8 cellular contexts compared by ENCODE assay signal in the genomic region with DNA sequence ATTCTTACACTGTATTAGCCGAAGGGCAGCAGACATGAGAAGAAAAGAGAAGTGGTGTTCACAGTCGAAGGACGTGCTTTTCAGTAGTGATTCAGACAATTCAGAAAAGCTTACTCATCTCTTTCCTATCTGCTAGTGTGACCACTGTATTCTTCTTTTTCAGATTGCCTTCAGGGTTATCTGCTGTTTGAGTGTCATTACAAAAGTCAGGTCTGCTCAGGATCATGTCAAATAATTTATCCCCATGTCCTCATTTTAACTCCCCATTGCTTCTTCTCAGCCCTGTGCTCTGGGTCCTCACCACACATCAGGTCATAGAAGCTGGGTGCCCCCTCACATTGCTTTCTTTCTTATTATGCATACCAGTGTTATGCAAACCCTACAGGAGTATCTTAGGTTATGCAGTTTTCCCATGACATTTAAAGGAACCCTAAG.
DNase-seq lines count a peak whose midpoint lies in the region; ATAC-seq and TF ChIP-seq lines count a peak whose summit lies in the region.

No MANE protein-coding gene starts in this region.

- no peak overlapping the region for H3K9ac ChIP-seq in endodermal cell (ENCODE audit: extremely low read depth, low read length, poor library complexity, severe bottlenecking)

- peak overlapping the region; percentile 57 for H3K27ac Mint-ChIP-seq in endodermal cell
- H3K27ac Mint-ChIP-seq in naive thymus-derived CD8-positive, alpha-beta T cell: no peak overlapping the region

- no peak for TF ChIP-seq CTCF in endodermal cell (conservative IDR thresholded peaks at IDR 0.05)

- whole genome bisulfite sequencing in endodermal cell (ENCODE audit: insufficient coverage in 1 of 2, insufficient read length in 1 of 2), 2 experiments: 56 to 64% methylated on average over 3 of the region's 3 CpGs

- H3K4me1 ChIP-seq in endodermal cell (ENCODE audit: control insufficient read depth, insufficient read depth, low read length): peaks cover 6% of the 10 kb centered on the region

- no peaks in the 10 kb centered on the region for H3K36me3 ChIP-seq in endodermal cell (ENCODE audit: control insufficient read depth, insufficient read depth, low read length)
- H3K36me3 ChIP-seq in MG63: no peaks in the 10 kb centered on the region

- peaks cover 42% of the 10 kb centered on the region for H3K4me1 Mint-ChIP-seq in endodermal cell
- no peaks in the 10 kb centered on the region for H3K4me1 Mint-ChIP-seq in naive thymus-derived CD8-positive, alpha-beta T cell

- H3K4me3 Mint-ChIP-seq in endodermal cell: peak overlapping the region; percentile 3
- H3K4me3 Mint-ChIP-seq in naive thymus-derived CD8-positive, alpha-beta T cell: no peak overlapping the region

- peak; percentile 88 for ATAC-seq in GM21390 (IDR thresholded peaks at IDR 0.05; ENCODE audit: unreplicated experiment)
- ATAC-seq in HG03469 (IDR thresholded peaks at IDR 0.05; ENCODE audit: unreplicated experiment): peak; percentile 87
- no peak for ATAC-seq in naive thymus-derived CD8-positive, alpha-beta T cell

- H3K4me3 ChIP-seq in endodermal cell (ENCODE audit: low read length): no peak overlapping the region
- no peak overlapping the region for H3K4me3 ChIP-seq in MG63

- no peaks in the 10 kb centered on the region for H3K9me3 ChIP-seq in endodermal cell (ENCODE audit: control insufficient read depth, low read length)
- no peaks in the 10 kb centered on the region for H3K9me3 ChIP-seq in MG63

- DNase-seq in COLO829 (ENCODE audit: low spot score) (peak; percentile 13), endodermal cell (peak; percentile 49), AG20443 (ENCODE audit: low spot score) (no peak), MG63 (no peak), DMS79 (lab: John Stamatoyannopoulos, UW) (no peak)
- DNase-seq in naive thymus-derived CD8-positive, alpha-beta T cell: no peak

- H3K27me3 ChIP-seq in endodermal cell (ENCODE audit: control insufficient read depth, insufficient read depth, low read length, poor library complexity, severe bottlenecking): no peaks in the 10 kb centered on the region
- H3K27me3 ChIP-seq in MG63: no peaks in the 10 kb centered on the region

- no peaks in the 10 kb centered on the region for H3K9me3 Mint-ChIP-seq in endodermal cell
- peaks cover 0 to 11% (median 0%) of the 10 kb centered on the region in 9 donors for H3K9me3 Mint-ChIP-seq in naive thymus-derived CD8-positive, alpha-beta T cell

- POLR2A ChIA-PET in naive thymus-derived CD8-positive, alpha-beta T cell (lab: Charles Lee): no interaction called here

- H3K27ac ChIP-seq in endodermal cell (ENCODE audit: low read depth, low read length): no peak overlapping the region

- H3K36me3 Mint-ChIP-seq in endodermal cell (ENCODE audit: low read depth): no peaks in the 10 kb centered on the region
- no peaks in the 10 kb centered on the region for H3K36me3 Mint-ChIP-seq in naive thymus-derived CD8-positive, alpha-beta T cell

- no peaks in the 10 kb centered on the region for H3K27me3 Mint-ChIP-seq in endodermal cell (ENCODE audit: insufficient read depth)
- peaks cover 0 to 7% (median 0%) of the 10 kb centered on the region in 5 donors for H3K27me3 Mint-ChIP-seq in naive thymus-derived CD8-positive, alpha-beta T cell

Comparison
In these comparisons a context has a peak if more than half of its experiments do, and no peak if none do; other contexts are left out.
1. DNase-seq: peak in COLO829 (single experiment) and endodermal cell (single experiment); none in AG20443 (single experiment), MG63 (single experiment), naive thymus-derived CD8-positive, alpha-beta T cell (0 of 10) and DMS79 (single experiment).
2. ATAC-seq: peak in GM21390 (single experiment) and HG03469 (single experiment); none in naive thymus-derived CD8-positive, alpha-beta T cell (0 of 2).